ENCODE assay signal across 22 cellular contexts in genomic region chr1:183460596-183460995, GRCh38. TPM values are rescaled to one million over a fixed set of nuclear protein-coding genes. Genes with fewer than 3 reads are reported as not detected.
"Had no signal": no experiment of that assay in that cellular context is flagged by ENCODE, and none has a peak within 500 bp of the region (broad histone marks: within the 10 kb centered on the region; RNA-seq: fewer than 3 reads in every experiment).

No MANE protein-coding gene starts in this region.

- H3K4me3 Mint-ChIP-seq: activated CD8-positive, alpha-beta T cell treated with anti-CD3 and anti-CD28 coated beads for 36 hours; activated naive CD4-positive, alpha-beta T cell treated with anti-CD3 and anti-CD28 coated beads, Interleukin-2, amount 10 ng/mL, durations not matched to agents 7 days and 5 days; activated naive CD8-positive, alpha-beta T cell treated with anti-CD3 and anti-CD28 coated beads for 36 hours; activated T-cell treated with anti-CD3 and anti-CD28 coated beads, Interleukin-2, amount 50 U/mL, for 72 hours; T-helper 17 cell had no signal

- ATAC-seq: activated CD8-positive, alpha-beta T cell treated with anti-CD3 and anti-CD28 coated beads for 36 hours; activated T-cell treated with anti-CD3 and anti-CD28 coated beads, Interleukin-2, amount 50 U/mL, for 72 hours; T-helper 17 cell had no signal

- DNase-seq: activated CD4-positive, CD25-positive, alpha-beta regulatory T cell; activated CD8-positive, alpha-beta memory T cell treated with anti-CD3 and anti-CD28 coated beads, Interleukin-2, amount 50 U/mL, for 4 hours; activated CD8-positive, alpha-beta T cell treated with anti-CD3 and anti-CD28 coated beads for 36 hours; activated gamma-delta T cell treated with Interleukin-2 at 50 U/mL for 16 hours; activated naive CD4-positive, alpha-beta T cell treated with anti-CD3 and anti-CD28 coated beads, Interleukin-2, amount 10 ng/mL, durations not matched to agents 7 days and 5 days; activated naive CD8-positive, alpha-beta T cell treated with anti-CD3 and anti-CD28 coated beads for 36 hours; activated T-cell treated with anti-CD3 and anti-CD28 coated beads, Interleukin-2, amount 50 U/mL, for 72 hours; Karpas-422; MM.1S; NCI-H1105; NCI-H1436; NCI-H1694 treated with DMSO at 0.1 percent for 48 hours; NCI-H2029 treated with DMSO at 0.1 percent for 48 hours; NCI-H345; NCI-H510A; NCI-H526 treated with DMSO at 0.1 percent for 48 hours; NCI-H82; NK-92 treated with Interleukin-12 subunit alpha and Interleukin-12 subunit beta, amount 100 ng/mL, for 24 hours; SHP77 treated with DMSO at 0.1 percent for 48 hours; T-helper 17 cell; T1000 had no signal

- H3K4me1 Mint-ChIP-seq: activated naive CD8-positive, alpha-beta T cell treated with anti-CD3 and anti-CD28 coated beads for 36 hours had no signal

- H3K36me3 Mint-ChIP-seq: activated naive CD4-positive, alpha-beta T cell treated with anti-CD3 and anti-CD28 coated beads, Interleukin-2, amount 10 ng/mL, durations not matched to agents 7 days and 5 days; activated naive CD8-positive, alpha-beta T cell treated with anti-CD3 and anti-CD28 coated beads for 36 hours had no signal

- H3K27ac Mint-ChIP-seq: activated CD8-positive, alpha-beta T cell treated with anti-CD3 and anti-CD28 coated beads for 36 hours; activated naive CD4-positive, alpha-beta T cell treated with anti-CD3 and anti-CD28 coated beads, Interleukin-2, amount 10 ng/mL, durations not matched to agents 7 days and 5 days; activated naive CD8-positive, alpha-beta T cell treated with anti-CD3 and anti-CD28 coated beads for 36 hours; activated T-cell treated with anti-CD3 and anti-CD28 coated beads, Interleukin-2, amount 50 U/mL, for 72 hours; activated T-helper 2 cell treated with anti-CD3 and anti-CD28 coated beads, Interferon-gamma antibody, Interleukin-2, Interleukin-4, amounts not matched to agents 10 μg/mL and 5 μg/mL and 100 μg/mL, durations not matched to agents 14 hours and 24 hours and 36 hours; T-helper 17 cell had no signal

- H3K9me3 Mint-ChIP-seq: activated CD8-positive, alpha-beta T cell treated with anti-CD3 and anti-CD28 coated beads for 36 hours; activated naive CD4-positive, alpha-beta T cell treated with anti-CD3 and anti-CD28 coated beads, Interleukin-2, amount 10 ng/mL, durations not matched to agents 7 days and 5 days; activated naive CD8-positive, alpha-beta T cell treated with anti-CD3 and anti-CD28 coated beads for 36 hours; activated T-cell treated with anti-CD3 and anti-CD28 coated beads, Interleukin-2, amount 50 U/mL, for 72 hours; activated T-helper 2 cell treated with anti-CD3 and anti-CD28 coated beads, Interferon-gamma antibody, Interleukin-2, Interleukin-4, amounts not matched to agents 10 μg/mL and 5 μg/mL and 100 μg/mL, durations not matched to agents 14 hours and 24 hours and 36 hours had no signal

RNA-seq across cellular contexts. Expression of gene NMNAT2, which starts 42.4 kb away (rescaled TPM):
- total RNA-seq: activated CD8-positive, alpha-beta T cell treated with anti-CD3 and anti-CD28 coated beads for 36 hours; activated naive CD8-positive, alpha-beta T cell treated with anti-CD3 and anti-CD28 coated beads for 36 hours; activated T-cell treated with anti-CD3 and anti-CD28 coated beads, Interleukin-2, amount 50 U/mL, for 72 hours; activated T-helper 2 cell treated with anti-CD3 and anti-CD28 coated beads, Interferon-gamma antibody, Interleukin-2, Interleukin-4, amounts not matched to agents 10 μg/mL and 5 μg/mL and 100 μg/mL, durations not matched to agents 14 hours and 24 hours and 36 hours; T-helper 17 cell had no signal
